In the genomic region with DNA sequence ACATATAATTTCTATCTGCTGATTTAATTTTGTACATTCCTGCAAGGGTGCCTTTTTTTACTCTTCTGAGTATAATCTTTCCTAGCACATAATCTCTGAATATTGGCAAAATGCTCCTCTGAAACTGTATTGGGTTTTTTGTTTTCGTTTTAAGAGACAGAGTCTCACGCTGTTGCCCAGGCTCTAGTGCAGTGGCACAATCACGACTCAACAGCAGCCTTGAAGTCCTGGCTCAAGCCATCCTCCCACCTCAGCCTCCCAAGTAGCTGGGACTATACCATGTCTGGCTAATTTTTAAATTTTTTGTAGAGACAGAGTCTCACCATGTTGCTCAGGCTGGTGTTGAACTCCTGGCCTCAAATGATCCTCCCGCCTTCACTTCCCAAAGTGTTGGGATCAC, we compare ENCODE assay signal across 1 cellular context.
TF ChIP-seq lines count a peak whose summit lies in the region.

No MANE protein-coding gene starts in this region.

TF ChIP-seq in HepG2, 621 proteins besides CTCF, POLR2A, EP300 and RAD21 (continued from another document):
- no peak for TF ChIP-seq ZBTB39 (CRISPR knock-in tag; IDR thresholded peaks at IDR 0.05)
- 0 out of 2 replicates have a peak, but pooled peaks have one; percentile 12 for TF ChIP-seq THAP11 (CRISPR knock-in tag; IDR thresholded peaks at IDR 0.05)
- TF ChIP-seq ZNF280D (CRISPR knock-in tag; IDR thresholded peaks at IDR 0.05) = no peak
- no peak for TF ChIP-seq KDM5A (IDR thresholded peaks at IDR 0.05; ENCODE audit: borderline replicate concordance, low read length)
- TF ChIP-seq, protein P1, sequence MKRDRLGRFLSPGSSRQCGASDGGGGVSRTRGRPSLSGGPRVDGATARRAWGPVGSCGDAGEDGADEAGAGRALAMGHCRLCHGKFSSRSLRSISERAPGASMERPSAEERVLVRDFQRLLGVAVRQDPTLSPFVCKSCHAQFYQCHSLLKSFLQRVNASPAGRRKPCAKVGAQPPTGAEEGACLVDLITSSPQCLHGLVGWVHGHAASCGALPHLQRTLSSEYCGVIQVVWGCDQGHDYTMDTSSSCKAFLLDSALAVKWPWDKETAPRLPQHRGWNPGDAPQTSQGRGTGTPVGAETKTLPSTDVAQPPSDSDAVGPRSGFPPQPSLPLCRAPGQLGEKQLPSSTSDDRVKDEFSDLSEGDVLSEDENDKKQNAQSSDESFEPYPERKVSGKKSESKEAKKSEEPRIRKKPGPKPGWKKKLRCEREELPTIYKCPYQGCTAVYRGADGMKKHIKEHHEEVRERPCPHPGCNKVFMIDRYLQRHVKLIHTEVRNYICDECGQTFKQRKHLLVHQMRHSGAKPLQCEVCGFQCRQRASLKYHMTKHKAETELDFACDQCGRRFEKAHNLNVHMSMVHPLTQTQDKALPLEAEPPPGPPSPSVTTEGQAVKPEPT (CRISPR knock-in tag; IDR thresholded peaks at IDR 0.05; ENCODE audit: low read depth) = no peak
- TF ChIP-seq KLF6 (CRISPR knock-in tag; IDR thresholded peaks at IDR 0.05) = no peak; the same call in 1 of the 2 replicates
- TF ChIP-seq CREBL2 (CRISPR knock-in tag; IDR thresholded peaks at IDR 0.05; ENCODE audit: borderline replicate concordance) = no peak
- no peak for TF ChIP-seq GATAD2A (CRISPR knock-in tag; IDR thresholded peaks at IDR 0.05)
- TF ChIP-seq, protein P2, sequence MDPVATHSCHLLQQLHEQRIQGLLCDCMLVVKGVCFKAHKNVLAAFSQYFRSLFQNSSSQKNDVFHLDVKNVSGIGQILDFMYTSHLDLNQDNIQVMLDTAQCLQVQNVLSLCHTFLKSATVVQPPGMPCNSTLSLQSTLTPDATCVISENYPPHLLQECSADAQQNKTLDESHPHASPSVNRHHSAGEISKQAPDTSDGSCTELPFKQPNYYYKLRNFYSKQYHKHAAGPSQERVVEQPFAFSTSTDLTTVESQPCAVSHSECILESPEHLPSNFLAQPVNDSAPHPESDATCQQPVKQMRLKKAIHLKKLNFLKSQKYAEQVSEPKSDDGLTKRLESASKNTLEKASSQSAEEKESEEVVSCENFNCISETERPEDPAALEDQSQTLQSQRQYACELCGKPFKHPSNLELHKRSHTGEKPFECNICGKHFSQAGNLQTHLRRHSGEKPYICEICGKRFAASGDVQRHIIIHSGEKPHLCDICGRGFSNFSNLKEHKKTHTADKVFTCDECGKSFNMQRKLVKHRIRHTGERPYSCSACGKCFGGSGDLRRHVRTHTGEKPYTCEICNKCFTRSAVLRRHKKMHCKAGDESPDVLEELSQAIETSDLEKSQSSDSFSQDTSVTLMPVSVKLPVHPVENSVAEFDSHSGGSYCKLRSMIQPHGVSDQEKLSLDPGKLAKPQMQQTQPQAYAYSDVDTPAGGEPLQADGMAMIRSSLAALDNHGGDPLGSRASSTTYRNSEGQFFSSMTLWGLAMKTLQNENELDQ (CRISPR knock-in tag; IDR thresholded peaks at IDR 0.05; ENCODE audit: borderline replicate concordance) = no peak
- no peak for TF ChIP-seq ZNF160 (CRISPR knock-in tag; IDR thresholded peaks at IDR 0.05)
- peak; percentile 22; the same call in 1 of the 2 replicates for TF ChIP-seq NKX3-1 (CRISPR knock-in tag; IDR thresholded peaks at IDR 0.05)
- no peak for TF ChIP-seq ZNF556 (CRISPR knock-in tag; IDR thresholded peaks at IDR 0.05; ENCODE audit: borderline replicate concordance)
- no peak for TF ChIP-seq PCBP1 (IDR thresholded peaks at IDR 0.05; ENCODE audit: borderline replicate concordance, low read depth, low read length)
- TF ChIP-seq RBFOX2 (IDR thresholded peaks at IDR 0.05; ENCODE audit: low read depth, low read length) = peak; percentile 1; the same call in 1 of the 2 replicates
- TF ChIP-seq, protein P3, sequence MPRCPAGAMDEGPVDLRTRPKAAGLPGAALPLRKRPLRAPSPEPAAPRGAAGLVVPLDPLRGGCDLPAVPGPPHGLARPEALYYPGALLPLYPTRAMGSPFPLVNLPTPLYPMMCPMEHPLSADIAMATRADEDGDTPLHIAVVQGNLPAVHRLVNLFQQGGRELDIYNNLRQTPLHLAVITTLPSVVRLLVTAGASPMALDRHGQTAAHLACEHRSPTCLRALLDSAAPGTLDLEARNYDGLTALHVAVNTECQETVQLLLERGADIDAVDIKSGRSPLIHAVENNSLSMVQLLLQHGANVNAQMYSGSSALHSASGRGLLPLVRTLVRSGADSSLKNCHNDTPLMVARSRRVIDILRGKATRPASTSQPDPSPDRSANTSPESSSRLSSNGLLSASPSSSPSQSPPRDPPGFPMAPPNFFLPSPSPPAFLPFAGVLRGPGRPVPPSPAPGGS (CRISPR knock-in tag; IDR thresholded peaks at IDR 0.05) = no peak
- TF ChIP-seq ZNF121 (CRISPR knock-in tag; IDR thresholded peaks at IDR 0.05) = peak; percentile 93
- peak; percentile 37; the same call in 1 of the 2 replicates for TF ChIP-seq HDAC1 (CRISPR knock-in tag; IDR thresholded peaks at IDR 0.05)
- TF ChIP-seq KAT7 (CRISPR knock-in tag; IDR thresholded peaks at IDR 0.05; ENCODE audit: borderline replicate concordance) = peak; percentile 61; the same call in 1 of the 2 replicates
- 0 out of 2 replicates have a peak, but pooled peaks have one; percentile 26 for TF ChIP-seq SALL1 (CRISPR knock-in tag; IDR thresholded peaks at IDR 0.05)
- TF ChIP-seq, protein P4, sequence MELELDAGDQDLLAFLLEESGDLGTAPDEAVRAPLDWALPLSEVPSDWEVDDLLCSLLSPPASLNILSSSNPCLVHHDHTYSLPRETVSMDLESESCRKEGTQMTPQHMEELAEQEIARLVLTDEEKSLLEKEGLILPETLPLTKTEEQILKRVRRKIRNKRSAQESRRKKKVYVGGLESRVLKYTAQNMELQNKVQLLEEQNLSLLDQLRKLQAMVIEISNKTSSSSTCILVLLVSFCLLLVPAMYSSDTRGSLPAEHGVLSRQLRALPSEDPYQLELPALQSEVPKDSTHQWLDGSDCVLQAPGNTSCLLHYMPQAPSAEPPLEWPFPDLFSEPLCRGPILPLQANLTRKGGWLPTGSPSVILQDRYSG (CRISPR knock-in tag; IDR thresholded peaks at IDR 0.05) = no peak
- 0 out of 2 replicates have a peak, but pooled peaks have one; percentile 18 for TF ChIP-seq SAP130 (CRISPR knock-in tag; IDR thresholded peaks at IDR 0.05; ENCODE audit: low read depth)
- no peak for TF ChIP-seq ZXDC (CRISPR knock-in tag; IDR thresholded peaks at IDR 0.05)
- 0 out of 2 replicates have a peak, but pooled peaks have one; percentile 45 for TF ChIP-seq ZBTB43 (CRISPR knock-in tag; conservative IDR thresholded peaks at IDR 0.05)
- 0 out of 2 replicates have a peak, but pooled peaks have one; percentile 48 for TF ChIP-seq KMT2A (CRISPR knock-in tag; IDR thresholded peaks at IDR 0.05)
- no peak for TF ChIP-seq RFXANK (CRISPR knock-in tag; IDR thresholded peaks at IDR 0.05)
- TF ChIP-seq, protein P5, sequence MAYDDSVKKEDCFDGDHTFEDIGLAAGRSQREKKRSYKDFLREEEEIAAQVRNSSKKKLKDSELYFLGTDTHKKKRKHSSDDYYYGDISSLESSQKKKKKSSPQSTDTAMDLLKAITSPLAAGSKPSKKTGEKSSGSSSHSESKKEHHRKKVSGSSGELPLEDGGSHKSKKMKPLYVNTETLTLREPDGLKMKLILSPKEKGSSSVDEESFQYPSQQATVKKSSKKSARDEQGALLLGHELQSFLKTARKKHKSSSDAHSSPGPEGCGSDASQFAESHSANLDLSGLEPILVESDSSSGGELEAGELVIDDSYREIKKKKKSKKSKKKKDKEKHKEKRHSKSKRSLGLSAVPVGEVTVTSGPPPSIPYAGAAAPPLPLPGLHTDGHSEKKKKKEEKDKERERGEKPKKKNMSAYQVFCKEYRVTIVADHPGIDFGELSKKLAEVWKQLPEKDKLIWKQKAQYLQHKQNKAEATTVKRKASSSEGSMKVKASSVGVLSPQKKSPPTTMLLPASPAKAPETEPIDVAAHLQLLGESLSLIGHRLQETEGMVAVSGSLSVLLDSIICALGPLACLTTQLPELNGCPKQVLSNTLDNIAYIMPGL (CRISPR knock-in tag; IDR thresholded peaks at IDR 0.05; ENCODE audit: borderline replicate concordance in 1 of 2, low read depth in 1 of 2) = peak in 1 of 2 experiments; percentile 42; a peak in 1 of 4 replicates
- no peak for TF ChIP-seq ATAD3A (CRISPR knock-in tag; IDR thresholded peaks at IDR 0.05)
- 0 out of 2 replicates have a peak, but pooled peaks have one; percentile 27 for TF ChIP-seq ZMYM3 (CRISPR knock-in tag; IDR thresholded peaks at IDR 0.05)
- peak; percentile 49; the same call in 1 of the 2 replicates for TF ChIP-seq ZNF263 (CRISPR knock-in tag; IDR thresholded peaks at IDR 0.05)
